26 cellular contexts compared by ENCODE assay signal in the genomic region with DNA sequence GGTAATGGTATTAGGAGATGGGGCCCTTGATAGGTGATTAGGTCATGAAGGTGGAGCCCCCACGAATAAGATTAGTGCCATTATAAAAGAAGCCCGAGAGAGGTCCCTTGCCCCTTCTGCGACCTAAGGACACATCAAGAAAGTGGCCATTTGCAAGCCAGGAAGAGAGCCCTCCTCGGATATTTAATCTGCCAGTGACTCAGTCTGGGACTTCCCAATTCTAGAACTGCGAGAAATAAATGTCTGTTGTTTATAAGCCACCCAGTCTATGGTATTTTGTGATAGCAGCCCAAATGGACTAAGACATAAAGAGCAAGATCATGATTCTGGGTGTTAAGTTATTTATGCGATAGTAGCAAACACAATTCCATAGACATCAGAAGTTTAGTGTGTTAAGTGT.
"Had no signal": no experiment of that assay in that cellular context is flagged by ENCODE, and none has a peak within 500 bp of the region (broad histone marks: within the 10 kb centered on the region; RNA-seq: fewer than 3 reads in every experiment).

No MANE protein-coding gene starts in this region.

- H3K36me3 ChIP-seq: brain microvascular endothelial cell had no signal

- DNase-seq: activated CD4-positive, alpha-beta memory T cell treated with anti-CD3 and anti-CD28 coated beads, Interleukin-2, amount 10 ng/mL, durations not matched to agents 7 days and 5 days; activated CD4-positive, alpha-beta T cell treated with anti-CD3 and anti-CD28 coated beads for 1 hour; activated CD4-positive, alpha-beta T cell treated with anti-CD3 and anti-CD28 coated beads for 4 hours; activated CD4-positive, alpha-beta T cell treated with anti-CD3 and anti-CD28 coated beads, Interleukin-2, amount 10 ng/mL, durations not matched to agents 7 days and 5 days; activated CD4-positive, alpha-beta T cell treated with anti-CD3 and anti-CD28 coated beads, Interleukin-2, amount 50 U/mL, for 4 hours; activated CD8-positive, alpha-beta memory T cell treated with anti-CD3 and anti-CD28 coated beads, Interleukin-2, amount 50 U/mL, for 48 hours; activated gamma-delta T cell; activated naive CD4-positive, alpha-beta T cell; activated naive CD4-positive, alpha-beta T cell treated with anti-CD3 and anti-CD28 coated beads, Interleukin-2, amount 10 ng/mL, durations not matched to agents 7 days and 5 days; activated naive CD8-positive, alpha-beta T cell treated with anti-CD3 and anti-CD28 coated beads, Interleukin-2, amount 10 ng/mL, durations not matched to agents 7 days and 5 days; activated T-cell treated with anti-CD3 and anti-CD28 coated beads for 4 hours; activated T-cell treated with anti-CD3 and anti-CD28 coated beads, Interleukin-2, amount 50 U/mL, for 24 hours; activated T-cell treated with anti-CD3 and anti-CD28 coated beads, Interleukin-2, amount 50 U/mL, for 72 hours; amniotic stem cell; anterior cingulate cortex; brain microvascular endothelial cell; effector memory CD4-positive, alpha-beta T cell; endodermal cell; foreskin fibroblast; glutamatergic neuron; heart left ventricle; T-helper 2 cell had no signal

- H3K27me3 ChIP-seq: brain microvascular endothelial cell, heart left ventricle had no signal

- ATAC-seq: activated naive CD4-positive, alpha-beta T cell treated with anti-CD3 and anti-CD28 coated beads, Interleukin-2, amount 50 U/mL, for 72 hours; activated T-cell treated with anti-CD3 and anti-CD28 coated beads, Interleukin-2, amount 50 U/mL, for 72 hours; esophagus mucosa; heart left ventricle; WTC11 had no signal

- H3K27ac ChIP-seq: brain microvascular endothelial cell, heart left ventricle, VCaP had no signal

- H3K4me3 ChIP-seq: heart left ventricle had no signal

- H3K9me3 ChIP-seq: heart left ventricle had no signal
